ENCODE assay signal across 1 cellular context in genomic region chr7:137953043-137953691, GRCh38.
A peak's percentile ranks its signal among the peaks of the same experiment; 100 is the strongest.
TF ChIP-seq lines count a peak whose summit lies in the region.

No MANE protein-coding gene starts in this region.

TF ChIP-seq in HEK293, 187 proteins besides CTCF, POLR2A, EP300 and RAD21 (continued from another document):
- no peak for TF ChIP-seq ZNF18 (tag by site-specific recombination; IDR thresholded peaks at IDR 0.05)
- TF ChIP-seq ZNF768 (tag by site-specific recombination; IDR thresholded peaks at IDR 0.05) = no peak
- TF ChIP-seq ZNF561 (tag by site-specific recombination; IDR thresholded peaks at IDR 0.05; ENCODE audit: borderline replicate concordance) = peak; percentile 36; the same call in 1 of the 2 replicates
- TF ChIP-seq ZNF623 (tag by site-specific recombination; IDR thresholded peaks at IDR 0.05) = no peak
- no peak for TF ChIP-seq GLI4 (tag by site-specific recombination; IDR thresholded peaks at IDR 0.05)
- TF ChIP-seq ZNF354C (tag by site-specific recombination; IDR thresholded peaks at IDR 0.05; ENCODE audit: borderline replicate concordance, low read depth) = no peak
- TF ChIP-seq GLIS2 (tag by site-specific recombination; IDR thresholded peaks at IDR 0.05) = no peak
- TF ChIP-seq ZNF560 (tag by site-specific recombination; IDR thresholded peaks at IDR 0.05; ENCODE audit: borderline replicate concordance) = no peak
- TF ChIP-seq ZNF248 (tag by site-specific recombination; IDR thresholded peaks at IDR 0.05) = no peak
- no peak for TF ChIP-seq REPIN1 (tag by site-specific recombination; IDR thresholded peaks at IDR 0.05; ENCODE audit: low read depth)
- TF ChIP-seq AEBP2 (tag by site-specific recombination; IDR thresholded peaks at IDR 0.05; ENCODE audit: borderline replicate concordance) = no peak
- TF ChIP-seq ZNF221 (tag by site-specific recombination; IDR thresholded peaks at IDR 0.05; ENCODE audit: borderline replicate concordance) = no peak
- no peak for TF ChIP-seq ZNF404 (tag by site-specific recombination; IDR thresholded peaks at IDR 0.05)
- no peak for TF ChIP-seq BCL6B (tag by site-specific recombination; IDR thresholded peaks at IDR 0.05)
- peak; percentile 28; the same call in 1 of the 2 replicates for TF ChIP-seq MZF1 (tag by site-specific recombination; IDR thresholded peaks at IDR 0.05; ENCODE audit: borderline replicate concordance)
- peak; percentile 68 for TF ChIP-seq GLIS1 (tag by site-specific recombination; IDR thresholded peaks at IDR 0.05)
- TF ChIP-seq ZNF10 (tag by site-specific recombination; IDR thresholded peaks at IDR 0.05) = peak; percentile 67; the same call in 1 of the 2 replicates
- no peak for TF ChIP-seq ZBTB49 (tag by site-specific recombination; IDR thresholded peaks at IDR 0.05; ENCODE audit: low read depth)
- peak; percentile 59; the same call in 1 of the 2 replicates for TF ChIP-seq ZBTB44 (tag by site-specific recombination; IDR thresholded peaks at IDR 0.05)
- no peak for TF ChIP-seq ZSCAN18 (tag by site-specific recombination; IDR thresholded peaks at IDR 0.05)
- no peak for TF ChIP-seq ZBTB20 (tag by site-specific recombination; IDR thresholded peaks at IDR 0.05)
- no peak for TF ChIP-seq ZNF37A (tag by site-specific recombination; IDR thresholded peaks at IDR 0.05)
- TF ChIP-seq ZNF121 (tag by site-specific recombination; IDR thresholded peaks at IDR 0.05) = no peak
- no peak for TF ChIP-seq ZNF174 (tag by site-specific recombination; IDR thresholded peaks at IDR 0.05)
- TF ChIP-seq ZNF202 (tag by site-specific recombination; IDR thresholded peaks at IDR 0.05; ENCODE audit: borderline replicate concordance) = no peak
- TF ChIP-seq ZNF639 (tag by site-specific recombination; IDR thresholded peaks at IDR 0.05) = peak; percentile 80; the same call in 1 of the 2 replicates
- no peak for TF ChIP-seq ZNF23 (tag by site-specific recombination; IDR thresholded peaks at IDR 0.05; ENCODE audit: borderline replicate concordance)
- TF ChIP-seq ZNF549 (tag by site-specific recombination; IDR thresholded peaks at IDR 0.05) = no peak
- TF ChIP-seq GFI1B (tag by site-specific recombination; IDR thresholded peaks at IDR 0.05) = no peak
- TF ChIP-seq IKZF3 (tag by site-specific recombination; IDR thresholded peaks at IDR 0.05) = 0 out of 2 replicates have a peak, but pooled peaks have one; percentile 38
- no peak for TF ChIP-seq ZNF785 (tag by site-specific recombination; IDR thresholded peaks at IDR 0.05)
- TF ChIP-seq ZBTB1 (tag by site-specific recombination; IDR thresholded peaks at IDR 0.05) = peak; percentile 61; the same call in 1 of the 2 replicates
- no peak for TF ChIP-seq ZFP37 (tag by site-specific recombination; IDR thresholded peaks at IDR 0.05)
- TF ChIP-seq ZNF518A (tag by site-specific recombination; conservative IDR thresholded peaks at IDR 0.05; ENCODE audit: low read depth) = no peak
- no peak for TF ChIP-seq ZNF624 (tag by site-specific recombination; IDR thresholded peaks at IDR 0.05)
- no peak for TF ChIP-seq SP2 (tag by site-specific recombination; IDR thresholded peaks at IDR 0.05)
